10 cellular contexts compared by ENCODE assay signal in genomic region chr11:111729441-111729840, GRCh38. TPM values are rescaled to one million over a fixed set of nuclear protein-coding genes. Genes with fewer than 3 reads are reported as not detected.
DNase-seq lines count a peak whose midpoint lies in the region; ATAC-seq and TF ChIP-seq lines count a peak whose summit lies in the region.
"Had no signal": no experiment of that assay in that cellular context is flagged by ENCODE, and none has a peak within 500 bp of the region (broad histone marks: within the 10 kb centered on the region; RNA-seq: fewer than 3 reads in every experiment).

No MANE protein-coding gene starts in this region.

- H3K4me1 ChIP-seq in suprapubic skin, result peaks cover 55% of the 10 kb centered on the region

- H3K4me3 Mint-ChIP-seq in memory B cell, result no peak overlapping the region
- no peak overlapping the region for H3K4me3 Mint-ChIP-seq in activated naive CD4-positive, alpha-beta T cell treated with anti-CD3 and anti-CD28 coated beads, Interleukin-2, amount 10 ng/mL, durations not matched to agents 7 days and 5 days
- H3K4me3 Mint-ChIP-seq: naive thymus-derived CD4-positive, alpha-beta T cell had no signal

- H3K36me3 ChIP-seq in suprapubic skin, result peaks cover 35% of the 10 kb centered on the region

- WGBS in suprapubic skin, result 74% methylated on average over 6 of the region's 6 CpGs

- TF ChIP-seq EP300 in suprapubic skin (IDR thresholded peaks at IDR 0.05), result no peak

- H3K9me3 ChIP-seq in suprapubic skin, result no peaks in the 10 kb centered on the region

- H3K4me3 ChIP-seq in astrocyte of the spinal cord (ENCODE audit: low read depth, low read length), result no peak overlapping the region
- no peak overlapping the region for H3K4me3 ChIP-seq in suprapubic skin

- H3K9me3 Mint-ChIP-seq in memory B cell, result no peaks in the 10 kb centered on the region
- H3K9me3 Mint-ChIP-seq in activated naive CD4-positive, alpha-beta T cell treated with anti-CD3 and anti-CD28 coated beads, Interleukin-2, amount 10 ng/mL, durations not matched to agents 7 days and 5 days, result no peaks in the 10 kb centered on the region
- H3K9me3 Mint-ChIP-seq: naive thymus-derived CD4-positive, alpha-beta T cell had no signal

- in situ Hi-C loops in astrocyte of the spinal cord (cut with HindIII; ENCODE audit: low sequenced_read_pairs), result no loop called here

- CTCF ChIA-PET in activated naive CD4-positive, alpha-beta T cell treated with anti-CD3 and anti-CD28 coated beads, Interleukin-2, amount 10 ng/mL, durations not matched to agents 7 days and 5 days (lab: Charles Lee), result no interaction called here

- no peaks in the 10 kb centered on the region for H3K27me3 ChIP-seq in suprapubic skin

- peak overlapping the region; percentile 91 for H3K27ac ChIP-seq in suprapubic skin

- peak overlapping the region; percentile 58 for H3K27ac Mint-ChIP-seq in memory B cell
- H3K27ac Mint-ChIP-seq in activated naive CD4-positive, alpha-beta T cell treated with anti-CD3 and anti-CD28 coated beads, Interleukin-2, amount 10 ng/mL, durations not matched to agents 7 days and 5 days, result no peak overlapping the region

- no peak for TF ChIP-seq POLR2A in suprapubic skin (IDR thresholded peaks at IDR 0.05)

- TF ChIP-seq CTCF in astrocyte of the spinal cord (IDR thresholded peaks at IDR 0.05; ENCODE audit: low read depth, low read length), result no peak
- no peak for TF ChIP-seq CTCF in suprapubic skin (IDR thresholded peaks at IDR 0.05)

- H3K36me3 Mint-ChIP-seq in memory B cell, result peaks cover 11% of the 10 kb centered on the region
- no peaks in the 10 kb centered on the region for H3K36me3 Mint-ChIP-seq in activated naive CD4-positive, alpha-beta T cell treated with anti-CD3 and anti-CD28 coated beads, Interleukin-2, amount 10 ng/mL, durations not matched to agents 7 days and 5 days

- H3K4me1 Mint-ChIP-seq in memory B cell, result no peaks in the 10 kb centered on the region
- no peaks in the 10 kb centered on the region for H3K4me1 Mint-ChIP-seq in activated naive CD4-positive, alpha-beta T cell treated with anti-CD3 and anti-CD28 coated beads, Interleukin-2, amount 10 ng/mL, durations not matched to agents 7 days and 5 days
- H3K4me1 Mint-ChIP-seq: naive thymus-derived CD4-positive, alpha-beta T cell had no signal

- no peaks in the 10 kb centered on the region for H3K27me3 Mint-ChIP-seq in memory B cell
- H3K27me3 Mint-ChIP-seq in activated naive CD4-positive, alpha-beta T cell treated with anti-CD3 and anti-CD28 coated beads, Interleukin-2, amount 10 ng/mL, durations not matched to agents 7 days and 5 days, result no peaks in the 10 kb centered on the region
- H3K27me3 Mint-ChIP-seq: naive thymus-derived CD4-positive, alpha-beta T cell had no signal

- ATAC-seq in memory B cell (ENCODE audit: low read depth), result no peak
- ATAC-seq: naive thymus-derived CD4-positive, alpha-beta T cell had no signal

- DNase-seq in NCI-H510A (lab: John Stamatoyannopoulos, UW) (peak; percentile 31), astrocyte of the spinal cord (ENCODE audit: low read depth, low spot score) (peak; percentile 53), memory B cell (ENCODE audit: low spot score in 2 of 2) (no peak), suprapubic skin (ENCODE audit: low spot score in 2 of 2) (no peak), UCSD-AML1 (lab: John Stamatoyannopoulos, UW; ENCODE audit: unreplicated experiment) (no peak), cerebellar nuclear complex (lab: John Stamatoyannopoulos, UW) (no peak)
- no peak for DNase-seq in activated naive CD4-positive, alpha-beta T cell treated with anti-CD3 and anti-CD28 coated beads, Interleukin-2, amount 10 ng/mL, durations not matched to agents 7 days and 5 days
- DNase-seq: H7; naive thymus-derived CD4-positive, alpha-beta T cell; SIG-M5 had no signal

RNA-seq across cellular contexts. Expression of gene PPP2R1B, which starts 36.7 kb away (rescaled TPM):
- 10 to 100 TPM; 27.9 to 39.8 (median 31.8) TPM for total RNA-seq in suprapubic skin

Comparison
In these comparisons a context has a peak if more than half of its experiments do, and no peak if none do; other contexts are left out.
1. DNase-seq: peak in NCI-H510A (single experiment) and astrocyte of the spinal cord (single experiment); none in memory B cell (0 of 2), suprapubic skin (0 of 2), activated naive CD4-positive, alpha-beta T cell treated with anti-CD3 and anti-CD28 coated beads, Interleukin-2, amount 10 ng/mL, durations not matched to agents 7 days and 5 days (single experiment), UCSD-AML1 (single experiment) and cerebellar nuclear complex (0 of 2).